ENCODE assay signal across 9 cellular contexts in genomic region chr19:16185925-16186234, GRCh38. TPM values are rescaled to one million over a fixed set of nuclear protein-coding genes. Genes with fewer than 3 reads are reported as not detected.
A peak's percentile ranks its signal among the peaks of the same experiment; 100 is the strongest.
DNase-seq lines count a peak whose midpoint lies in the region; ATAC-seq, FAIRE-seq and TF ChIP-seq lines count a peak whose summit lies in the region.
"Had no signal": no experiment of that assay in that cellular context is flagged by ENCODE, and none has a peak within 500 bp of the region (broad histone marks: within the 10 kb centered on the region; RNA-seq: fewer than 3 reads in every experiment).

No MANE protein-coding gene starts in this region.

- H3K36me3 Mint-ChIP-seq in mesothelial cell of epicardium, result peaks cover 11% of the 10 kb centered on the region

- no peaks in the 10 kb centered on the region for H3K27me3 ChIP-seq in bronchial epithelial cell (ENCODE audit: control insufficient read depth, insufficient read depth, low read length)

- peak overlapping the region; percentile 95 for H3K4me3 Mint-ChIP-seq in mesothelial cell of epicardium

- H3K9me3 Mint-ChIP-seq in mesothelial cell of epicardium, result no peaks in the 10 kb centered on the region

- H3K4me3 ChIP-seq in bronchial epithelial cell (ENCODE audit: low read depth, low read length), result peak overlapping the region; percentile 98

- TF ChIP-seq CTCF in GM12872 (IDR thresholded peaks at IDR 0.05; ENCODE audit: insufficient read depth, low read depth, low read length) (peak; percentile 60; the same call in 2 of the 3 replicates), bronchial epithelial cell (IDR thresholded peaks at IDR 0.05; ENCODE audit: insufficient read depth, low read length, severe bottlenecking) (peak; percentile 61), mesothelial cell of epicardium (IDR thresholded peaks at IDR 0.05; ENCODE audit: unreplicated experiment) (peak; percentile 43)

- FAIRE-seq in bronchial epithelial cell (lab: Jason Lieb, UNC), result no peak

- peaks cover 15% of the 10 kb centered on the region for H3K36me3 ChIP-seq in bronchial epithelial cell (ENCODE audit: control insufficient read depth, insufficient read depth, low read length)

- H3K27me3 Mint-ChIP-seq in mesothelial cell of epicardium (ENCODE audit: low read depth), result no peaks in the 10 kb centered on the region

- peak overlapping the region; percentile 96 for H3K27ac Mint-ChIP-seq in mesothelial cell of epicardium

- H3K4me1 Mint-ChIP-seq in mesothelial cell of epicardium, result peaks cover 19% of the 10 kb centered on the region

- ATAC-seq in HG03439 (IDR thresholded peaks at IDR 0.05; ENCODE audit: unreplicated experiment), result no peak

- DNase-seq in NCI-H82 treated with DMSO at 0.1 percent for 48 hours (lab: John Stamatoyannopoulos, UW; ENCODE audit: unreplicated experiment) (peak; percentile 28), bronchial epithelial cell (ENCODE audit: low read depth) (no peak), mesothelial cell of epicardium (ENCODE audit: low spot score in 2 of 2, unreplicated experiment in 2 of 2) (no peak), NCI-H2227 (lab: John Stamatoyannopoulos, UW; ENCODE audit: unreplicated experiment) (no peak), kidney tubule cell (ENCODE audit: low spot score) (no peak), mesenteric fat pad (ENCODE audit: low spot score) (no peak)

RNA-seq across cellular contexts. Expression of gene FAM32A, which starts 0.7 kb away (rescaled TPM):
- total RNA-seq in bronchial epithelial cell (80.9 and 82.9 TPM in 2 replicates), mesothelial cell of epicardium (88.1 to 90.3 TPM (median 88.9 TPM) in 3 replicates), mesenteric fat pad (59.4 TPM)

RNA-seq across cellular contexts. Expression of gene AP1M1, which starts 11.8 kb away (rescaled TPM):
- 20.5 and 23.4 TPM in 2 replicates for total RNA-seq in bronchial epithelial cell
- total RNA-seq in mesothelial cell of epicardium, result 48.4 to 53.9 TPM (median 49.4 TPM) in 3 replicates
- total RNA-seq in mesenteric fat pad, result 110 TPM

RNA-seq across cellular contexts. Expression of gene CIB3, which starts 12.6 kb away (rescaled TPM):
- total RNA-seq in bronchial epithelial cell (not detected in 2 replicates), mesothelial cell of epicardium (not detected in 3 replicates), mesenteric fat pad (not detected)
- total RNA-seq: T-helper 2 cell treated with Interferon-gamma antibody and Interleukin-4, amounts not matched to agents 100 ng/mL and 5 ng/mL, for 36 hours had no signal

RNA-seq across cellular contexts. Expression of gene HSH2D, which starts 42.4 kb away (rescaled TPM):
- total RNA-seq in bronchial epithelial cell (0.26 and 0.38 TPM in 2 replicates), mesothelial cell of epicardium (0.27 to 0.38 TPM (median 0.32 TPM) in 3 replicates), mesenteric fat pad (1.2 TPM)
